ENCODE assay signal across 8 cellular contexts in genomic region chr1:183590225-183591191, GRCh38. TPM values are rescaled to one million over a fixed set of nuclear protein-coding genes. Genes with fewer than 3 reads are reported as not detected.
DNase-seq lines count a peak whose midpoint lies in the region; ATAC-seq and TF ChIP-seq lines count a peak whose summit lies in the region.

TSS of gene NCF2 (minus strand) at chr1:183590459. CDS start at chr1:183590329, 130 bp downstream.

- no peak for TF ChIP-seq CTCF in CD14-positive monocyte (IDR thresholded peaks at IDR 0.05)
- TF ChIP-seq CTCF in foreskin keratinocyte (conservative IDR thresholded peaks at IDR 0.05) = peak; percentile 36

- H3K4me1 Mint-ChIP-seq in CD14-positive monocyte = peaks cover 72% of the 10 kb centered on the region
- H3K4me1 Mint-ChIP-seq in T-helper 1 cell treated with Interleukin-12 subunit alpha and Interleukin-12 subunit beta and Interleukin-4 antibody, amounts not matched to agents 30 μg/mL and 1 μg/mL, for 36 hours (ENCODE audit: low read depth) = peaks cover 48% of the 10 kb centered on the region

- intact Hi-C loops in CD14-positive monocyte (cut with micrococcal nuclease) = loop anchor here (1.0 to 2.0 kb wide), 2 partner anchors 10 to 14 kb away; no protein-coding TSS in a partner anchor

- H3K4me3 Mint-ChIP-seq in CD14-positive monocyte = peak within 1 kb of the TSS; percentile 95 to 98
- peak within 1 kb of the TSS; percentile 82 for H3K4me3 Mint-ChIP-seq in T-helper 1 cell treated with Interleukin-12 subunit alpha and Interleukin-12 subunit beta and Interleukin-4 antibody, amounts not matched to agents 30 μg/mL and 1 μg/mL, for 36 hours

- H3K27ac Mint-ChIP-seq in CD14-positive monocyte = peak within 1 kb of the TSS; percentile 97 to 100 (median 98)
- peak within 1 kb of the TSS; percentile 79 for H3K27ac Mint-ChIP-seq in T-helper 1 cell treated with Interleukin-12 subunit alpha and Interleukin-12 subunit beta and Interleukin-4 antibody, amounts not matched to agents 30 μg/mL and 1 μg/mL, for 36 hours

- ATAC-seq in HG03103 (IDR thresholded peaks at IDR 0.05; ENCODE audit: low read depth, unreplicated experiment) = peak; percentile 71
- ATAC-seq in foreskin keratinocyte = peak; percentile 76

- peak within 1 kb of the TSS; percentile 53 for H3K27ac ChIP-seq in foreskin keratinocyte

- H3K27me3 ChIP-seq in foreskin keratinocyte = no peaks in the 10 kb centered on the region

- peaks cover 27 to 39% of the 10 kb centered on the region in 2 donors for H3K36me3 Mint-ChIP-seq in CD14-positive monocyte
- H3K36me3 Mint-ChIP-seq in T-helper 1 cell treated with Interleukin-12 subunit alpha and Interleukin-12 subunit beta and Interleukin-4 antibody, amounts not matched to agents 30 μg/mL and 1 μg/mL, for 36 hours (ENCODE audit: low read depth) = peaks cover 17% of the 10 kb centered on the region

- H3K9me3 Mint-ChIP-seq in CD14-positive monocyte = peaks cover 0 to 7% (median 0%) of the 10 kb centered on the region in 7 donors
- no peaks in the 10 kb centered on the region for H3K9me3 Mint-ChIP-seq in T-helper 1 cell treated with Interleukin-12 subunit alpha and Interleukin-12 subunit beta and Interleukin-4 antibody, amounts not matched to agents 30 μg/mL and 1 μg/mL, for 36 hours

- peaks cover 0 to 4% (median 0%) of the 10 kb centered on the region in 3 donors for H3K27me3 Mint-ChIP-seq in CD14-positive monocyte (ENCODE audit: low read depth in 3 of 3)
- no peaks in the 10 kb centered on the region for H3K27me3 Mint-ChIP-seq in T-helper 1 cell treated with Interleukin-12 subunit alpha and Interleukin-12 subunit beta and Interleukin-4 antibody, amounts not matched to agents 30 μg/mL and 1 μg/mL, for 36 hours (ENCODE audit: low read depth)

- DNase-seq in CD14-positive monocyte (ENCODE audit: low spot score) = peak; percentile 92
- peak; percentile 54 to 79 for DNase-seq in foreskin keratinocyte
- peak; percentile 18 to 19 for DNase-seq in stimulated activated CD4-positive, alpha-beta T cell treated with anti-CD3 and anti-CD28 coated beads, Interleukin-4, amount 100 ng/mL, for 48 hours (ENCODE audit: low read depth in 2 of 2)
- DNase-seq in SW 1271 (lab: John Stamatoyannopoulos, UW) = no peak
- DNase-seq in NCI-H2107 treated with DMSO at 0.1 percent for 48 hours (lab: John Stamatoyannopoulos, UW; ENCODE audit: unreplicated experiment) = no peak

- H3K4me1 ChIP-seq in foreskin keratinocyte = peaks cover 20% of the 10 kb centered on the region

- TF ChIP-seq POLR2A in GM19099 (IDR thresholded peaks at IDR 0.05; ENCODE audit: extremely low read depth, insufficient read length, low read depth) = peak; percentile 65

RNA-seq across cellular contexts. Expression of gene NCF2, which starts in this region (rescaled TPM):
- 100 to 1,000 TPM; 557 to 697 TPM for polyA plus RNA-seq in CD14-positive monocyte
- 2.3 and 4.7 TPM in 2 replicates for total RNA-seq in foreskin keratinocyte
- 1.7 and 3.5 TPM in 2 replicates for polyA plus RNA-seq in foreskin keratinocyte

Comparison
In these comparisons a context has a peak if more than half of its experiments do, and no peak if none do; other contexts are left out.
1. RNA of gene NCF2 (polyA plus RNA-seq): 557 to 697 TPM in CD14-positive monocyte; 1.7 to 3.5 TPM in foreskin keratinocyte; every median in the first group is over 100 times any median in the second.
2. DNase-seq: peak in CD14-positive monocyte (single experiment), foreskin keratinocyte (2 of 2) and stimulated activated CD4-positive, alpha-beta T cell treated with anti-CD3 and anti-CD28 coated beads, Interleukin-4, amount 100 ng/mL, for 48 hours (2 of 2); none in SW 1271 (0 of 2) and NCI-H2107 treated with DMSO at 0.1 percent for 48 hours (single experiment).